In the genomic region with DNA sequence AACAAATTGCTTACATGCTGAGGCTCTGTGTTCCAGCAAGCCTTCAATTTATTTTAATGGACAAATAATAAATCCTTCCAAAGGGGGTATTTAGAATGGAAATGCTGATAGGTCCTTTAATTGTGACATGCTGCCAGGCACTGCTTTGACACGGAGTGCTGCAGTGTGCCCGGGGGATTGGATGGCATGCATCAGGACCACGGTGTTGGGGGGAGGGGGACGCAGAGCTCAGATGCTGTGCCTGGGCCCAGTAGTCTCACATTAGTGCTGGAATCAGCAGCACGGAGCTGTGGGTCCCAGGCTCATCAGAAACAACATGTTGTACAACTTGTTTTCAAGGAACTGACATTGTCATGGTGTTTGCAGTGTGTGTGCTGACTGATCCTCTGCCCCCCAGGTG, we compare ENCODE assay signal across 22 cellular contexts.
DNase-seq lines count a peak whose midpoint lies in the region; ATAC-seq and TF ChIP-seq lines count a peak whose summit lies in the region.
"Had no signal": no experiment of that assay in that cellular context is flagged by ENCODE, and none has a peak within 500 bp of the region (broad histone marks: within the 10 kb centered on the region; RNA-seq: fewer than 3 reads in every experiment).

No MANE protein-coding gene starts in this region.

- H3F3A ChIP-seq in neural cell (ENCODE audit: insufficient read depth, low read length, poor library complexity, severe bottlenecking), result no peaks in the 10 kb centered on the region
- no peaks in the 10 kb centered on the region for H3F3A ChIP-seq in PC-9 (ENCODE audit: insufficient read depth, low read depth)

- H3K9me2 ChIP-seq in neural cell (ENCODE audit: insufficient read depth, low read length), result no peaks in the 10 kb centered on the region
- no peaks in the 10 kb centered on the region for H3K9me2 ChIP-seq in PC-9 (ENCODE audit: insufficient read depth)

- CTCF ChIA-PET in PC-9 (lab: Charles Lee), result no interaction called here

- no peak overlapping the region for H3K4me2 ChIP-seq in neural cell (ENCODE audit: low read length)
- H3K4me2 ChIP-seq in PC-9, result no peak overlapping the region
- H3K4me2 ChIP-seq: KMS-11 had no signal

- intact Hi-C loops in PC-9 (cut with micrococcal nuclease; ENCODE audit: unreplicated experiment), result no loop called here

- H3K4me3 ChIP-seq in neural cell (ENCODE audit: low read length) (peak overlapping the region; percentile 17), PC-9 (no peak overlapping the region)
- H3K4me3 ChIP-seq: adrenal gland, body of pancreas, esophagus squamous epithelium, heart left ventricle, psoas muscle, SJCRH30, transverse colon had no signal

- peak; percentile 28 for TF ChIP-seq EP300 in neural cell (conservative IDR thresholded peaks at IDR 0.05; ENCODE audit: poor library complexity, severe bottlenecking)

- H3K27ac ChIP-seq in VCaP (peak overlapping the region; percentile 38), neural cell (ENCODE audit: low read length) (peak overlapping the region; percentile 18), PC-9 (no peak overlapping the region)
- H3K27ac ChIP-seq: adrenal gland, body of pancreas, esophagus squamous epithelium, foreskin keratinocyte, heart left ventricle, KMS-11, psoas muscle, SJCRH30, transverse colon had no signal

- no peak overlapping the region for H3K4me3 Mint-ChIP-seq in T-helper 17 cell

- H3K9me3 ChIP-seq in neural cell (ENCODE audit: low read length) (no peaks in the 10 kb centered on the region), T-helper 17 cell (ENCODE audit: control insufficient read depth, low read length, poor library complexity, severe bottlenecking) (no peaks in the 10 kb centered on the region), PC-9 (ENCODE audit: insufficient read depth, low read depth) (no peaks in the 10 kb centered on the region)
- H3K9me3 ChIP-seq: adrenal gland, body of pancreas, esophagus squamous epithelium, heart left ventricle, psoas muscle, SJCRH30, transverse colon had no signal

- H3K36me3 ChIP-seq in neural cell (ENCODE audit: insufficient read depth, low read length), result no peaks in the 10 kb centered on the region
- H3K36me3 ChIP-seq in PC-9 (ENCODE audit: low read depth), result no peaks in the 10 kb centered on the region
- H3K36me3 ChIP-seq: adrenal gland, esophagus squamous epithelium, heart left ventricle, SJCRH30, transverse colon had no signal

- ATAC-seq in T-helper 17 cell, result no peak
- ATAC-seq: body of pancreas, foreskin keratinocyte, heart left ventricle, left ventricle myocardium superior, psoas muscle had no signal

- no peak overlapping the region for H2AFZ ChIP-seq in neural cell (ENCODE audit: low read depth, low read length)
- H2AFZ ChIP-seq in PC-9, result no peak overlapping the region

- peaks cover 27% of the 10 kb centered on the region for H3K27me3 Mint-ChIP-seq in T-helper 17 cell

- no peaks in the 10 kb centered on the region for H3K27me3 ChIP-seq in neural cell (ENCODE audit: insufficient read depth, low read depth, low read length)
- H3K27me3 ChIP-seq in PC-9 (ENCODE audit: insufficient read depth, low read depth), result no peaks in the 10 kb centered on the region
- H3K27me3 ChIP-seq: adrenal gland, body of pancreas, esophagus squamous epithelium, foreskin keratinocyte, heart left ventricle, SJCRH30, transverse colon had no signal

- POLR2A ChIA-PET in PC-9 (lab: Charles Lee; ENCODE audit: unreplicated experiment), result no interaction called here

- DNase-seq in COR-L47 (lab: John Stamatoyannopoulos, UW) (peak; percentile 27), NCI-H1417 treated with DMSO at 0.1 percent for 48 hours (lab: John Stamatoyannopoulos, UW) (peak; percentile 86), T-helper 17 cell (no peak), NOMO-1 treated with DMSO at 0.1 percent for 48 hours (lab: John Stamatoyannopoulos, UW; ENCODE audit: unreplicated experiment) (no peak), PC-9 (no peak)
- no peak for DNase-seq in activated CD8-positive, alpha-beta memory T cell treated with anti-CD3 and anti-CD28 coated beads, Interleukin-2, amount 50 U/mL, for 48 hours
- DNase-seq: activated naive CD4-positive, alpha-beta T cell treated with Interleukin-2 at 50 U/mL for 16 hours; adrenal gland; Calu3; esophagus squamous epithelium; foreskin keratinocyte; heart left ventricle; left ventricle myocardium superior; NCI-H2171 treated with DMSO at 0.1 percent for 48 hours; psoas muscle; SJCRH30; stimulated activated CD4-positive, alpha-beta T cell treated with anti-CD3 and anti-CD28 coated beads, Interleukin-4, amount 100 ng/mL, for 24 hours; transverse colon had no signal

- TF ChIP-seq CTCF in VCaP (conservative IDR thresholded peaks at IDR 0.05) (no peak), neural cell (IDR thresholded peaks at IDR 0.05; ENCODE audit: poor library complexity, severe bottlenecking) (no peak), PC-9 (conservative IDR thresholded peaks at IDR 0.05) (no peak)

- H3K4me1 ChIP-seq in PC-9 (replicated peaks; ENCODE audit: insufficient read depth), result no peaks in the 10 kb centered on the region
- H3K4me1 ChIP-seq: adrenal gland, foreskin keratinocyte, heart left ventricle, psoas muscle, SJCRH30 had no signal

- H3K27ac Mint-ChIP-seq in T-helper 17 cell, result no peak overlapping the region

- no TSS peak for BruUV-seq in PC-9 (replicated peaks; lab: Mats Ljungman, UMichigan)

- H3K4me1 Mint-ChIP-seq in T-helper 17 cell, result peaks cover 12% of the 10 kb centered on the region

- H3K36me3 Mint-ChIP-seq in T-helper 17 cell (ENCODE audit: low read depth), result peaks cover 4% of the 10 kb centered on the region

- H4K20me1 ChIP-seq in neural cell (ENCODE audit: insufficient read depth) (no peaks in the 10 kb centered on the region), PC-9 (ENCODE audit: insufficient read depth) (no peaks in the 10 kb centered on the region)

- TF ChIP-seq RAD21 in neural cell (conservative IDR thresholded peaks at IDR 0.05), result no peak

- H3K79me2 ChIP-seq in neural cell (replicated peaks; ENCODE audit: insufficient read depth, low read length) (no peaks in the 10 kb centered on the region), PC-9 (ENCODE audit: low read depth) (no peaks in the 10 kb centered on the region)

- no peak overlapping the region for H3K9ac ChIP-seq in neural cell (ENCODE audit: low read length)
- H3K9ac ChIP-seq: KMS-11 had no signal

TF ChIP-seq in neural cell, 6 proteins besides CTCF, POLR2A, EP300 and RAD21:
- TF ChIP-seq MXI1 (conservative IDR thresholded peaks at IDR 0.05; ENCODE audit: poor library complexity, severe bottlenecking) (no peak), TAF1 (IDR thresholded peaks at IDR 0.05; ENCODE audit: low read depth) (no peak), EZH2 (IDR thresholded peaks at IDR 0.05; ENCODE audit: borderline replicate concordance, insufficient read depth, low read length, poor library complexity, severe bottlenecking) (no peak), POLR2AphosphoS5 (IDR thresholded peaks at IDR 0.05) (peak; percentile 42), SMC3 (conservative IDR thresholded peaks at IDR 0.05; ENCODE audit: poor library complexity) (no peak)
- TF ChIP-seq, protein P1, sequence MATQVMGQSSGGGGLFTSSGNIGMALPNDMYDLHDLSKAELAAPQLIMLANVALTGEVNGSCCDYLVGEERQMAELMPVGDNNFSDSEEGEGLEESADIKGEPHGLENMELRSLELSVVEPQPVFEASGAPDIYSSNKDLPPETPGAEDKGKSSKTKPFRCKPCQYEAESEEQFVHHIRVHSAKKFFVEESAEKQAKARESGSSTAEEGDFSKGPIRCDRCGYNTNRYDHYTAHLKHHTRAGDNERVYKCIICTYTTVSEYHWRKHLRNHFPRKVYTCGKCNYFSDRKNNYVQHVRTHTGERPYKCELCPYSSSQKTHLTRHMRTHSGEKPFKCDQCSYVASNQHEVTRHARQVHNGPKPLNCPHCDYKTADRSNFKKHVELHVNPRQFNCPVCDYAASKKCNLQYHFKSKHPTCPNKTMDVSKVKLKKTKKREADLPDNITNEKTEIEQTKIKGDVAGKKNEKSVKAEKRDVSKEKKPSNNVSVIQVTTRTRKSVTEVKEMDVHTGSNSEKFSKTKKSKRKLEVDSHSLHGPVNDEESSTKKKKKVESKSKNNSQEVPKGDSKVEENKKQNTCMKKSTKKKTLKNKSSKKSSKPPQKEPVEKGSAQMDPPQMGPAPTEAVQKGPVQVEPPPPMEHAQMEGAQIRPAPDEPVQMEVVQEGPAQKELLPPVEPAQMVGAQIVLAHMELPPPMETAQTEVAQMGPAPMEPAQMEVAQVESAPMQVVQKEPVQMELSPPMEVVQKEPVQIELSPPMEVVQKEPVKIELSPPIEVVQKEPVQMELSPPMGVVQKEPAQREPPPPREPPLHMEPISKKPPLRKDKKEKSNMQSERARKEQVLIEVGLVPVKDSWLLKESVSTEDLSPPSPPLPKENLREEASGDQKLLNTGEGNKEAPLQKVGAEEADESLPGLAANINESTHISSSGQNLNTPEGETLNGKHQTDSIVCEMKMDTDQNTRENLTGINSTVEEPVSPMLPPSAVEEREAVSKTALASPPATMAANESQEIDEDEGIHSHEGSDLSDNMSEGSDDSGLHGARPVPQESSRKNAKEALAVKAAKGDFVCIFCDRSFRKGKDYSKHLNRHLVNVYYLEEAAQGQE (IDR thresholded peaks at IDR 0.05; ENCODE audit: borderline replicate concordance), result no peak

Comparison
In these comparisons a context has a peak if more than half of its experiments do, and no peak if none do; other contexts are left out.
1. DNase-seq: peak in COR-L47 (single experiment) and NCI-H1417 treated with DMSO at 0.1 percent for 48 hours (single experiment); none in activated CD8-positive, alpha-beta memory T cell treated with anti-CD3 and anti-CD28 coated beads, Interleukin-2, amount 50 U/mL, for 48 hours (single experiment), T-helper 17 cell (0 of 3), NOMO-1 treated with DMSO at 0.1 percent for 48 hours (single experiment) and PC-9 (0 of 2).